8 cellular contexts compared by ENCODE assay signal in the genomic region with DNA sequence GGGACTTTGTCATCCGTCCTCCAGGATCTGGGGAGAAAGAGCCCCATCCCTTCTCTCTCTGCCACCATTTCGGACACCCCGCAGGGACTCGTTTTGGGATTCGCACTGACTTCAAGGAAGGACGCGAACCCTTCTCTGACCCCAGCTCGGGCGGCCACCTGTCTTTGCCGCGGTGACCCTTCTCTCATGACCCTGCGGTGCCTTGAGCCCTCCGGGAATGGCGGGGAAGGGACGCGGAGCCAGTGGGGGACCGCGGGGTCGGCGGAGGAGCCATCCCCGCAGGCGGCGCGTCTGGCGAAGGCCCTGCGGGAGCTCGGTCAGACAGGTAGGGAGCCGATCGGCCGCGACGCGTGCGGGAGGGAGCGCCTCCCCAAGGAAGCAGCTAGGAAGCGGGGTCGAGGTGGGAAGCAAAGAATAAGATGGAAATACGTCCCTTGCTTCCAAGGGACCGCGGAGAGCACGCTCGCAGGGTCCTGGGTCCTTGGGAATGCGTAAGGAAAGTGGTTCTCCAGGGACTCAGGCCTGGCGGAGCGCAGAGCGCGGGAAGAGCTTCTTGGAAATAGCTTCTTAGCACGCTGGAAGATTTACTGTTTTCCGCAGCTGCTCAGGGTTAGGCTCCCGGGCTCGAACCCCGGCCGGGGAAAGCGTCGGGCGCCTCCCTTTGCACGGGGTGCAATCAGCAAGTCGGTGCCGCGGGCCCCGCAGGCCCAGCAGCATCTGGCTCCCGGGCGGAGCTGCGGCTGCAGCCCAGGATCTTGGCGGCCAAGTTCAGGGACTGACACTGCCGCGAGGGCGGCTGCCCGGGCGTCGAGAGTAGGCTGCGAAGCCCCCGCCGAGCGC. TPM values are rescaled to one million over a fixed set of nuclear protein-coding genes. Genes with fewer than 3 reads are reported as not detected.
A peak's percentile ranks its signal among the peaks of the same experiment; 100 is the strongest.
DNase-seq lines count a peak whose midpoint lies in the region; ATAC-seq and TF ChIP-seq lines count a peak whose summit lies in the region.

No MANE protein-coding gene starts in this region.

- H3K36me3 Mint-ChIP-seq in stimulated activated naive CD8-positive, alpha-beta T cell treated with anti-CD3 and anti-CD28 coated beads, Interleukin-15, Interleukin-2, amounts not matched to agents 100 ng/mL and 50 ng/mL, for 24 hours (ENCODE audit: low read depth) = peaks cover 30% of the 10 kb centered on the region

- no peak for ATAC-seq in RWPE2 (ENCODE audit: low read depth)

- WGBS in lower leg skin, 2 donors = 3 to 4% methylated on average over 51 to 74 of the region's 75 CpGs

- intact Hi-C loops in lower leg skin (cut with DNase I; ENCODE audit: low total_unique reads) = loop anchor here (5.0 kb wide), 1 partner anchor 529 kb away; no protein-coding TSS in a partner anchor

- peaks cover 17% of the 10 kb centered on the region for H3K36me3 ChIP-seq in RWPE2 (ENCODE audit: low read depth)

- H3K27me3 Mint-ChIP-seq in stimulated activated naive CD8-positive, alpha-beta T cell treated with anti-CD3 and anti-CD28 coated beads, Interleukin-15, Interleukin-2, amounts not matched to agents 100 ng/mL and 50 ng/mL, for 24 hours = peaks cover 31% of the 10 kb centered on the region

- peaks cover 43% of the 10 kb centered on the region for H3K4me1 Mint-ChIP-seq in stimulated activated naive CD8-positive, alpha-beta T cell treated with anti-CD3 and anti-CD28 coated beads, Interleukin-15, Interleukin-2, amounts not matched to agents 100 ng/mL and 50 ng/mL, for 24 hours (ENCODE audit: low read depth)

- H3K4me3 Mint-ChIP-seq in stimulated activated naive CD8-positive, alpha-beta T cell treated with anti-CD3 and anti-CD28 coated beads, Interleukin-15, Interleukin-2, amounts not matched to agents 100 ng/mL and 50 ng/mL, for 24 hours = peak overlapping the region; percentile 85

- H3K9me3 ChIP-seq in RWPE2 (ENCODE audit: severe bottlenecking) = no peaks in the 10 kb centered on the region

- H3K27me3 ChIP-seq in RWPE2 (ENCODE audit: insufficient read depth, poor library complexity, severe bottlenecking) = no peaks in the 10 kb centered on the region

- H3K4me1 ChIP-seq in RWPE2 (ENCODE audit: insufficient read depth, poor library complexity, severe bottlenecking) = no peaks in the 10 kb centered on the region

- no peaks in the 10 kb centered on the region for H3K9me3 Mint-ChIP-seq in stimulated activated naive CD8-positive, alpha-beta T cell treated with anti-CD3 and anti-CD28 coated beads, Interleukin-15, Interleukin-2, amounts not matched to agents 100 ng/mL and 50 ng/mL, for 24 hours

- TF ChIP-seq CTCF in RWPE2 (IDR thresholded peaks at IDR 0.05; ENCODE audit: poor library complexity, severe bottlenecking) (no peak), coronary artery (IDR thresholded peaks at IDR 0.05) (no peak), lower leg skin (IDR thresholded peaks at IDR 0.05) (no peak)

- peak overlapping the region; percentile 36 for H3K27ac Mint-ChIP-seq in stimulated activated naive CD8-positive, alpha-beta T cell treated with anti-CD3 and anti-CD28 coated beads, Interleukin-15, Interleukin-2, amounts not matched to agents 100 ng/mL and 50 ng/mL, for 24 hours

- no peak for TF ChIP-seq POLR2A in lower leg skin (IDR thresholded peaks at IDR 0.05)

- H3K27ac ChIP-seq in RWPE2 (ENCODE audit: poor library complexity, severe bottlenecking) (peak overlapping the region; percentile 84), coronary artery (peak overlapping the region; percentile 86 to 97)

- peak overlapping the region; percentile 61 for H3K4me3 ChIP-seq in RWPE2 (ENCODE audit: severe bottlenecking)
- peak overlapping the region; percentile 93 for H3K4me3 ChIP-seq in coronary artery
- H3K4me3 ChIP-seq in lower leg skin (ENCODE audit: low read depth, poor library complexity, severe bottlenecking) = peak overlapping the region; percentile 45

- DNase-seq in EH (ENCODE audit: low read depth) (peak; percentile 45), RWPE2 (ENCODE audit: low spot score) (peak; percentile 61), coronary artery (ENCODE audit: low spot score) (peak; percentile 78), lower leg skin (ENCODE audit: low spot score in 2 of 2) (no peak), NCI-H1436 (lab: John Stamatoyannopoulos, UW) (no peak), NOMO-1 (lab: John Stamatoyannopoulos, UW; ENCODE audit: unreplicated experiment in 2 of 2) (no peak), superior temporal gyrus (ENCODE audit: extremely low spot score) (no peak)

RNA-seq across cellular contexts. Expression of a gene that starts 0.5 kb away (rescaled TPM):
- 10 to 100 TPM in 2 of 4 donors, 1 to 10 TPM in 2; 4.2 to 14.2 (median 9.2) TPM for total RNA-seq in lower leg skin

Comparison
In these comparisons a context has a peak if more than half of its experiments do, and no peak if none do; other contexts are left out.
1. DNase-seq: peak in EH (single experiment), RWPE2 (single experiment) and coronary artery (single experiment); none in lower leg skin (0 of 2), NCI-H1436 (single experiment), NOMO-1 (0 of 2) and superior temporal gyrus (single experiment).
2. Peak in every context shown above with its lines, with median percentiles within 50 percentile points of each other: H3K4me3 ChIP-seq.